Comparison of ENCODE assay signal across 18 cellular contexts in the genomic region with DNA sequence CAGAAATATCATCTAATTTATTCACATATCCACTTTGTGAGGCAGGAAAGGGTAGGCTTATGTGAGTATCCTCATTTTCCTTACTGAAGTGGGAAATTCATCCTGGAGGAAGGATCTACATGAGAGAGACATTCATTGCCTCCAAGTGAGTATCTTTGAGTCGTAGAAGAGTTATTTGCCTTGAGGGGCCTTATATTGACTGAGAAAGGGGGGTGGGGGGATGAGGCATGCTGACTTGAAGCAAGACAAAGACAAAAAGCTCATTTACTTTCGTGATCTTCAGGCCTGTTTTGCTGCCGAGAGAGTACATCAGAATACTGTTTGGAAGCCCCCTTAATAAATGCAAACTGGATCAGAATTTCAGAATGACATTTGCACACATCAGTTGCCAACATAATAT.
"Had no signal": no experiment of that assay in that cellular context is flagged by ENCODE, and none has a peak within 500 bp of the region (broad histone marks: within the 10 kb centered on the region; RNA-seq: fewer than 3 reads in every experiment).

No MANE protein-coding gene starts in this region.

- H3K4me3 Mint-ChIP-seq: activated CD4-positive, alpha-beta T cell treated with anti-CD3 and anti-CD28 coated beads, Interleukin-2, amount 10 ng/mL, durations not matched to agents 7 days and 5 days; activated naive CD4-positive, alpha-beta T cell treated with anti-CD3 and anti-CD28 coated beads for 36 hours; activated T-cell treated with anti-CD3 and anti-CD28 coated beads, Interleukin-2, amount 50 U/mL, for 4 hours; brain; immature natural killer cell; natural killer cell treated with Interleukin-12 subunit alpha and Interleukin-12 subunit beta and Interleukin-15 and Interleukin-18, amount 100 ng/mL, for 72 hours; stimulated activated naive B cell treated with anti-CD40 and anti-IgM and Interleukin-4, amounts not matched to agents 10 μg/mL and 1 μg/mL and 100 μg/mL, for 72 hours had no signal

- H3K27me3 ChIP-seq: sigmoid colon, upper lobe of left lung had no signal

- H3K4me1 ChIP-seq: foreskin keratinocyte, lower lobe of right lung, sigmoid colon, spleen, upper lobe of left lung had no signal

- H3K27ac ChIP-seq: foreskin keratinocyte, lower lobe of right lung, sigmoid colon, spleen, thoracic aorta, upper lobe of left lung had no signal

- ATAC-seq: activated T-cell treated with anti-CD3 and anti-CD28 coated beads, Interleukin-2, amount 50 U/mL, for 4 hours; foreskin keratinocyte; left colon; lower lobe of right lung; natural killer cell treated with Interleukin-12 subunit alpha and Interleukin-12 subunit beta and Interleukin-15 and Interleukin-18, amount 100 ng/mL, for 72 hours had no signal

- DNase-seq: activated CD4-positive, alpha-beta T cell treated with anti-CD3 and anti-CD28 coated beads, Interleukin-2, amount 10 ng/mL, durations not matched to agents 7 days and 5 days; activated CD8-positive, alpha-beta memory T cell treated with anti-CD3 and anti-CD28 coated beads, Interleukin-2, amount 50 U/mL, for 4 hours; activated naive CD4-positive, alpha-beta T cell treated with anti-CD3 and anti-CD28 coated beads for 36 hours; activated T-cell treated with anti-CD3 and anti-CD28 coated beads, Interleukin-2, amount 50 U/mL, for 4 hours; caudate nucleus; foreskin keratinocyte; immature natural killer cell; left colon; lower lobe of right lung; nucleus accumbens; sigmoid colon; spleen; stimulated activated naive B cell treated with anti-CD40 and anti-IgM and Interleukin-4, amounts not matched to agents 10 μg/mL and 1 μg/mL and 100 μg/mL, for 72 hours; T1000; upper lobe of left lung had no signal

- H3K9me3 Mint-ChIP-seq: activated CD4-positive, alpha-beta T cell treated with anti-CD3 and anti-CD28 coated beads, Interleukin-2, amount 10 ng/mL, durations not matched to agents 7 days and 5 days; activated naive CD4-positive, alpha-beta T cell treated with anti-CD3 and anti-CD28 coated beads for 36 hours; activated T-cell treated with anti-CD3 and anti-CD28 coated beads, Interleukin-2, amount 50 U/mL, for 4 hours; brain; immature natural killer cell; natural killer cell treated with Interleukin-12 subunit alpha and Interleukin-12 subunit beta and Interleukin-15 and Interleukin-18, amount 100 ng/mL, for 72 hours; stimulated activated naive B cell treated with anti-CD40 and anti-IgM and Interleukin-4, amounts not matched to agents 10 μg/mL and 1 μg/mL and 100 μg/mL, for 72 hours had no signal

- H3K9me3 ChIP-seq: lower lobe of right lung, sigmoid colon, spleen, thoracic aorta, upper lobe of left lung had no signal

- H3K4me3 ChIP-seq: lower lobe of right lung, sigmoid colon, spleen, thoracic aorta, upper lobe of left lung had no signal

- H3K36me3 ChIP-seq: lower lobe of right lung, sigmoid colon, spleen, thoracic aorta, upper lobe of left lung had no signal

- H3K27me3 Mint-ChIP-seq: activated CD4-positive, alpha-beta T cell treated with anti-CD3 and anti-CD28 coated beads, Interleukin-2, amount 10 ng/mL, durations not matched to agents 7 days and 5 days; brain had no signal

- H3K4me1 Mint-ChIP-seq: activated CD4-positive, alpha-beta T cell treated with anti-CD3 and anti-CD28 coated beads, Interleukin-2, amount 10 ng/mL, durations not matched to agents 7 days and 5 days; immature natural killer cell; stimulated activated naive B cell treated with anti-CD40 and anti-IgM and Interleukin-4, amounts not matched to agents 10 μg/mL and 1 μg/mL and 100 μg/mL, for 72 hours had no signal

- H3K36me3 Mint-ChIP-seq: brain; immature natural killer cell; natural killer cell treated with Interleukin-12 subunit alpha and Interleukin-12 subunit beta and Interleukin-15 and Interleukin-18, amount 100 ng/mL, for 72 hours; stimulated activated naive B cell treated with anti-CD40 and anti-IgM and Interleukin-4, amounts not matched to agents 10 μg/mL and 1 μg/mL and 100 μg/mL, for 72 hours had no signal

- H3K27ac Mint-ChIP-seq: activated CD4-positive, alpha-beta T cell treated with anti-CD3 and anti-CD28 coated beads, Interleukin-2, amount 10 ng/mL, durations not matched to agents 7 days and 5 days; activated naive CD4-positive, alpha-beta T cell treated with anti-CD3 and anti-CD28 coated beads for 36 hours; brain; immature natural killer cell; natural killer cell treated with Interleukin-12 subunit alpha and Interleukin-12 subunit beta and Interleukin-15 and Interleukin-18, amount 100 ng/mL, for 72 hours; stimulated activated naive B cell treated with anti-CD40 and anti-IgM and Interleukin-4, amounts not matched to agents 10 μg/mL and 1 μg/mL and 100 μg/mL, for 72 hours had no signal
